In the genomic region with DNA sequence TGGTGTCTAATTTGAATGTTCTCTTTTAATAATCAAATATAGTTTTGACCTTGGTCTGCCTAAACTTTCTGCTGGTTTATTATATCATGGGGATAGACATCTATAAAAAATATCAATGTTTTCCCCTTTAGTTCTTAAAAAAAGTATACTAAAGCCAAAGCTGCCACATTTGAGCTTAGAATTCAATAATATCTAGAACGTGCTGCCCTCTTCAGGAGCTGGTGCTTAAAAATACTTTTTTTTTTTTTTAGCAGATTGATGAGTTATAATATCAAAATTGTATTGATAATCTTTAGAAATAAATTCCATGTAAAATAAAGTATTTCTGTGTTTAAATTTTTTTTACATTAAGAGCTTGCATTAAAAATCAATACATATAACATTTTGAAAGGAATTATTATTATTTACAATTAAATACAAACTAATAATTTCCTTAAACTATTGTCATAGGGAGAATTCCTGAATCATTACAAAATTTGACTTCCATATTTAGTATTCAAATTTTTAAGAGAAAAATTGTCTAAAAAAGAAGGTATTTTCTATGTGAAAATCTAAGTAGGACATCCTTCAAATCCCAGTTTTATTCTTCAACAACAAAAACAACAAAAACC, we compare ENCODE assay signal across 8 cellular contexts. TPM values are rescaled to one million over a fixed set of nuclear protein-coding genes. Genes with fewer than 3 reads are reported as not detected.
DNase-seq lines count a peak whose midpoint lies in the region; ATAC-seq and TF ChIP-seq lines count a peak whose summit lies in the region.

No MANE protein-coding gene starts in this region.

- no peaks in the 10 kb centered on the region for H3K79me2 ChIP-seq in PC-9 (ENCODE audit: low read depth)

- no peak overlapping the region for H3K4me2 ChIP-seq in PC-9

- BruUV-seq in PC-9 (replicated peaks; lab: Mats Ljungman, UMichigan), result no TSS peak

- no peaks in the 10 kb centered on the region for H3K4me1 ChIP-seq in PC-9 (replicated peaks; ENCODE audit: insufficient read depth)

- no peaks in the 10 kb centered on the region for H3K9me3 ChIP-seq in PC-9 (ENCODE audit: insufficient read depth, low read depth)

- H3K9me2 ChIP-seq in PC-9 (ENCODE audit: insufficient read depth), result no peaks in the 10 kb centered on the region

- H3K36me3 ChIP-seq in PC-9 (ENCODE audit: low read depth), result no peaks in the 10 kb centered on the region

- H3K27me3 ChIP-seq in PC-9 (ENCODE audit: insufficient read depth, low read depth), result no peaks in the 10 kb centered on the region

- ATAC-seq in HG03159 (IDR thresholded peaks at IDR 0.05; ENCODE audit: unreplicated experiment), result no peak
- no peak for ATAC-seq in esophagus mucosa

- CTCF ChIA-PET in PC-9 (lab: Charles Lee), result interaction anchor here (0.6 to 0.7 kb wide), 6 partner anchors 23 to 447 kb away, joined by 3 to 8 read pairs (median 3); no protein-coding TSS in a partner anchor

- POLR2A ChIA-PET in PC-9 (lab: Charles Lee; ENCODE audit: unreplicated experiment), result interaction anchor here (0.5 kb wide), 1 partner anchor 39 kb away, joined by 3 read pairs; no protein-coding TSS in a partner anchor

- peak; percentile 65 for TF ChIP-seq CTCF in PC-9 (conservative IDR thresholded peaks at IDR 0.05)

- H3F3A ChIP-seq in PC-9 (ENCODE audit: insufficient read depth, low read depth), result no peaks in the 10 kb centered on the region; the same call in 1 of the 2 replicates

- no peak overlapping the region for H3K4me3 ChIP-seq in PC-9

- intact Hi-C loops in PC-9 (cut with micrococcal nuclease; ENCODE audit: unreplicated experiment), result loop anchor here (2.0 kb wide), 1 partner anchor 210 kb away; no protein-coding TSS in a partner anchor

- DNase-seq in NCI-H748 (lab: John Stamatoyannopoulos, UW; ENCODE audit: unreplicated experiment) (peak; percentile 10), NCI-H748 treated with DMSO at 0.1 percent for 48 hours (lab: John Stamatoyannopoulos, UW) (no peak), PC-9 (no peak), fibroblast of peridontal ligament (ENCODE audit: extremely low read depth) (peak; percentile 76), smooth muscle cell of the brain vasculature (ENCODE audit: low read depth, low spot score) (peak; percentile 6), mucosa of gallbladder (ENCODE audit: low spot score) (no peak)

- H3K27ac ChIP-seq in PC-9, result no peak overlapping the region

- no peak overlapping the region for H2AFZ ChIP-seq in PC-9

- H4K20me1 ChIP-seq in PC-9 (ENCODE audit: insufficient read depth), result no peaks in the 10 kb centered on the region

RNA-seq across cellular contexts. Expression of gene ADGRL2, which starts 40.1 kb away (rescaled TPM):
- total RNA-seq in PC-9 (2021) (24.0 and 25.3 TPM in 2 replicates), mucosa of gallbladder (45.1 TPM), esophagus mucosa (40.5 TPM)

Comparison
In these comparisons a context has a peak if more than half of its experiments do, and no peak if none do; other contexts are left out.
1. DNase-seq: peak in NCI-H748 (single experiment), fibroblast of peridontal ligament (single experiment) and smooth muscle cell of the brain vasculature (single experiment); none in NCI-H748 treated with DMSO at 0.1 percent for 48 hours (single experiment), PC-9 (0 of 2) and mucosa of gallbladder (single experiment).